ENCODE assay signal across 8 cellular contexts in genomic region chr9:128128836-128129590, GRCh38. TPM values are rescaled to one million over a fixed set of nuclear protein-coding genes. Genes with fewer than 3 reads are reported as not detected.
DNase-seq lines count a peak whose midpoint lies in the region; ATAC-seq, FAIRE-seq and TF ChIP-seq lines count a peak whose summit lies in the region.

No MANE protein-coding gene starts in this region.

- H3K4me3 ChIP-seq in OCI-LY7 (ENCODE audit: low read depth, low read length, poor library complexity, severe bottlenecking) (peak overlapping the region; percentile 84), neural progenitor cell (peak overlapping the region; percentile 68)

- POLR2A ChIA-PET in CD4-positive, alpha-beta T cell (lab: Charles Lee) = interaction anchor here (0.6 to 3.6 kb wide), 11 partner anchors 12 to 394 kb away, joined by 3 to 29 read pairs (median 3); partner anchors contain the start of genes BBLN, CIZ1, GOLGA2 and NAIF1
- POLR2A ChIA-PET in OCI-LY7 (lab: Charles Lee) = interaction anchor here (0.6 to 0.8 kb wide), 4 partner anchors 29 to 108 kb away, joined by 3 to 5 read pairs (median 3); no protein-coding TSS in a partner anchor

- DNase-seq in CD4-positive, alpha-beta T cell = no peak
- DNase-seq in OCI-LY7 (ENCODE audit: low spot score) (no peak), endothelial cell (ENCODE audit: low spot score) (no peak), neural progenitor cell (ENCODE audit: low spot score) (no peak), RCC 7860 (ENCODE audit: low spot score) (no peak), NCI-H1048 (lab: John Stamatoyannopoulos, UW) (no peak), nucleus accumbens (lab: John Stamatoyannopoulos, UW) (no peak)

- peak overlapping the region; percentile 100 for H3K27ac Mint-ChIP-seq in CD4-positive, alpha-beta T cell
- no peak overlapping the region for H3K27ac Mint-ChIP-seq in endothelial cell (ENCODE audit: unreplicated experiment)
- H3K27ac Mint-ChIP-seq in neural progenitor cell = peak overlapping the region; percentile 15

- H3K4me1 ChIP-seq in OCI-LY7 (ENCODE audit: insufficient read depth, low read length, poor library complexity, severe bottlenecking) (peaks cover 26% of the 10 kb centered on the region), neural progenitor cell (no peaks in the 10 kb centered on the region)

- peak overlapping the region; percentile 87 for H2AFZ ChIP-seq in OCI-LY7 (ENCODE audit: low read length)
- peak overlapping the region; percentile 97 for H2AFZ ChIP-seq in neural progenitor cell (replicated peaks)

- no TSS peak for BruUV-seq in OCI-LY7 (replicated peaks; lab: Mats Ljungman, UMichigan)

- CTCF ChIA-PET in CD4-positive, alpha-beta T cell (lab: Charles Lee) = interaction anchor here (0.6 to 1.7 kb wide), 4 partner anchors 11 to 890 kb away, joined by 3 to 10 read pairs (median 4); partner anchors contain the start of gene BBLN
- CTCF ChIA-PET in OCI-LY7 (lab: Charles Lee; ENCODE audit: unreplicated experiment) = interaction anchor here (1.6 kb wide), 1 partner anchor 11 kb away, joined by 7 read pairs; no protein-coding TSS in a partner anchor

- H3K27me3 Mint-ChIP-seq in CD4-positive, alpha-beta T cell = peaks cover 3% of the 10 kb centered on the region
- peaks cover 6% of the 10 kb centered on the region for H3K27me3 Mint-ChIP-seq in endothelial cell (ENCODE audit: unreplicated experiment)
- peaks cover 5% of the 10 kb centered on the region for H3K27me3 Mint-ChIP-seq in neural progenitor cell (ENCODE audit: insufficient read depth, low read depth)

- no peaks in the 10 kb centered on the region for H3K27me3 ChIP-seq in CD4-positive, alpha-beta T cell (ENCODE audit: control insufficient read depth, insufficient read depth, low read length)
- H3K27me3 ChIP-seq in neural progenitor cell = peaks cover 33% of the 10 kb centered on the region

- H3K4me1 Mint-ChIP-seq in CD4-positive, alpha-beta T cell (ENCODE audit: low read depth) = peaks cover 42% of the 10 kb centered on the region
- H3K4me1 Mint-ChIP-seq in endothelial cell (ENCODE audit: unreplicated experiment) = peaks cover 16% of the 10 kb centered on the region
- H3K4me1 Mint-ChIP-seq in neural progenitor cell = peaks cover 33% of the 10 kb centered on the region

- H3F3A ChIP-seq in neural progenitor cell (ENCODE audit: low read depth) = no peaks in the 10 kb centered on the region

- TF ChIP-seq POLR2A in GM18505 (IDR thresholded peaks at IDR 0.05; ENCODE audit: borderline replicate concordance, extremely low read depth, insufficient read depth, insufficient read length) = no peak

- no peaks in the 10 kb centered on the region for H3K9me3 ChIP-seq in CD4-positive, alpha-beta T cell (ENCODE audit: control insufficient read depth, low read length)
- H3K9me3 ChIP-seq in OCI-LY7 (ENCODE audit: low read length) (no peaks in the 10 kb centered on the region), neural progenitor cell (ENCODE audit: low read depth) (peaks cover 5% of the 10 kb centered on the region)

- no peak for TF ChIP-seq CTCF in CD4-positive, alpha-beta T cell (IDR thresholded peaks at IDR 0.05)
- TF ChIP-seq CTCF in OCI-LY7 (conservative IDR thresholded peaks at IDR 0.05; ENCODE audit: low read length) = no peak
- no peak for TF ChIP-seq CTCF in endothelial cell (IDR thresholded peaks at IDR 0.05; ENCODE audit: unreplicated experiment)
- TF ChIP-seq CTCF in neural progenitor cell (IDR thresholded peaks at IDR 0.05) = no peak

- H3K27ac ChIP-seq in CD4-positive, alpha-beta T cell (ENCODE audit: low read depth, low read length) = peak overlapping the region; percentile 94
- H3K27ac ChIP-seq in OCI-LY7 (ENCODE audit: low read depth, low read length, poor library complexity, severe bottlenecking) (peak overlapping the region; percentile 85), neural progenitor cell (no peak overlapping the region)

- intact Hi-C loops in CD4-positive, alpha-beta T cell (cut with DNase I, micrococcal nuclease) = loop anchor here (1.0 to 10.0 kb wide), 5 partner anchors 31 to 326 kb away; partner anchors contain the start of genes BBLN (in 2 of the 2), CIZ1 (in 1 of the 2), COQ4 (in 1 of the 2) and FPGS (in 1 of the 2)
- intact Hi-C loops in OCI-LY7 (cut with micrococcal nuclease; ENCODE audit: unreplicated experiment) = loop anchor here (1.0 to 5.0 kb wide), 2 partner anchors 31 to 63 kb away; partner anchors contain the start of genes BBLN and CIZ1

- peaks cover 24% of the 10 kb centered on the region for H3K79me2 ChIP-seq in OCI-LY7 (ENCODE audit: insufficient read depth, low read depth, low read length)
- H3K79me2 ChIP-seq in neural progenitor cell (ENCODE audit: low read depth) = peaks cover 23% of the 10 kb centered on the region

- no peaks in the 10 kb centered on the region for H3K9me3 Mint-ChIP-seq in CD4-positive, alpha-beta T cell
- peaks cover 8% of the 10 kb centered on the region for H3K9me3 Mint-ChIP-seq in endothelial cell (ENCODE audit: unreplicated experiment)
- H3K9me3 Mint-ChIP-seq in neural progenitor cell = peaks cover 12% of the 10 kb centered on the region

- H3K36me3 Mint-ChIP-seq in CD4-positive, alpha-beta T cell (ENCODE audit: low read depth) = peaks cover 13% of the 10 kb centered on the region
- H3K36me3 Mint-ChIP-seq in endothelial cell (ENCODE audit: low read depth, unreplicated experiment) (peaks cover 3% of the 10 kb centered on the region), neural progenitor cell (peaks cover 12% of the 10 kb centered on the region)

- H4K20me1 ChIP-seq in OCI-LY7 (ENCODE audit: insufficient read depth, low read length) = 0 out of 2 replicates have a peak, but pooled peaks cover 12% of the 10 kb centered on the region
- peaks cover 24% of the 10 kb centered on the region for H4K20me1 ChIP-seq in neural progenitor cell (ENCODE audit: low read depth)

- ATAC-seq in CD4-positive, alpha-beta T cell (ENCODE audit: poor library complexity) = no peak
- no peak for ATAC-seq in GM18505 (IDR thresholded peaks at IDR 0.05; ENCODE audit: unreplicated experiment)

- no peak overlapping the region for H3K9ac ChIP-seq in neural progenitor cell

- H3K4me3 Mint-ChIP-seq in CD4-positive, alpha-beta T cell = peak overlapping the region; percentile 100
- H3K4me3 Mint-ChIP-seq in endothelial cell (ENCODE audit: unreplicated experiment) (peak overlapping the region; percentile 90), neural progenitor cell (peak overlapping the region; percentile 99)

- H3K4me2 ChIP-seq in OCI-LY7 (ENCODE audit: low read length) = peak overlapping the region; percentile 95
- peak overlapping the region; percentile 81 for H3K4me2 ChIP-seq in neural progenitor cell

- FAIRE-seq in RCC 7860 (lab: Jason Lieb, UNC) = no peak

- H3K36me3 ChIP-seq in OCI-LY7 (ENCODE audit: insufficient read depth, low read length) (peaks cover 17% of the 10 kb centered on the region), neural progenitor cell (no peaks in the 10 kb centered on the region)

- H3K9me2 ChIP-seq in OCI-LY7 (ENCODE audit: insufficient read depth, low read length) = no peaks in the 10 kb centered on the region

RNA-seq across cellular contexts. Expression of gene PTGES2, which starts 1.5 kb away (rescaled TPM):
- 10 to 100 TPM; 43.7 to 43.8 TPM for total RNA-seq in CD4-positive, alpha-beta T cell
- total RNA-seq in OCI-LY7 (2014; rRNA removed; shearing (Covaris generic)) = 67.4 and 68.1 TPM in 2 replicates
- total RNA-seq in OCI-LY7 (2022) (59.2 and 76.3 TPM in 2 replicates), endothelial cell (ENCODE audit: unreplicated experiment) (39.8 TPM), neural progenitor cell (ENCODE audit: low replicate concordance) (25.7 and 61.2 TPM in 2 replicates)

RNA-seq across cellular contexts. Expression of gene LCN2, which starts 20.2 kb away (rescaled TPM):
- total RNA-seq in CD4-positive, alpha-beta T cell = not detected
- total RNA-seq in OCI-LY7 (2014; rRNA removed; shearing (Covaris generic)) = not detected in 2 replicates
- total RNA-seq in OCI-LY7 (2022) (not detected in 2 replicates), endothelial cell (ENCODE audit: unreplicated experiment) (not detected), neural progenitor cell (ENCODE audit: low replicate concordance) (not detected in 2 replicates)

RNA-seq across cellular contexts. Expression of gene BBLN, which starts 31.1 kb away (rescaled TPM):
- 10 to 100 TPM; 53.6 to 55.9 TPM for total RNA-seq in CD4-positive, alpha-beta T cell
- 82.0 and 104 TPM in 2 replicates for total RNA-seq in OCI-LY7 (2014; rRNA removed; shearing (Covaris generic))
- 66.9 and 67.5 TPM in 2 replicates for total RNA-seq in OCI-LY7 (2022)
- total RNA-seq in endothelial cell (ENCODE audit: unreplicated experiment) = 62.1 TPM
- 69.4 and 228 TPM in 2 replicates for total RNA-seq in neural progenitor cell (ENCODE audit: low replicate concordance)
